29 cellular contexts compared by ENCODE assay signal in the genomic region with DNA sequence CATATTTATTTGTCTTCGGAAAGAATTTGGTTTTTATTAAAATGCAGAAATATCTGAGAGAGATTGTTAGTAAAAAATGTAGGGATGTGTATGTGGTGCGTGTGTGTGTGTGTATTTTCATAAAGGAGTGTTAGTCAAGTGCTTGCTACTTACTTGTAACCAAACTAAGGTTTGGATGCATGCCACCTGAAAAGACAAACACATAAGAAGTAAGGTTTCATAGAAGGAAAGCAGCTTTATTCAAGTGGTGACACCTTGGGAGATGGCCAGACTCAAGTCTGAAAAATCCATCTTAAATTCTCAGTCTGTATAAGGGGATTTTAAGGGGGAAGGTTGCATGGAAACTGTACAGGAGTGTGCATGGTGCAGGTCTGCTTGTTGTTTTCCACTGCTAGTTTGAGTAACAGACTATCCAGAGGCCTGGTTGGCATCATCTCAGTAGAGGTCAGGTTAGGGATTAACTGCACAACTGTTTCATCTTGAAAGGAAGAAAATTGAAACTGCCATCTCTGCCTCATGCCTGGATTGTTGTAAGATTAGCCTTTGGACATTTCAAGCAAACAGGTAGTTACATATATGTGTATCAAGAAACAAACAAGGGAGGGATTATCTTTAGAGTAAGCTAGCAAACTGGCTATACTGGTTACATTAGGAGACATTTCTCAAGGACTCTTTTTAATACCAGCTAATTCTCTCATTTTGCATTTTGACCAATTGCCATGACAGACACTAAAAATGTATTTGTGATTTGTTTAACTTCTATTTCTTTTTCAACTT.
"Had no signal": no experiment of that assay in that cellular context is flagged by ENCODE, and none has a peak within 500 bp of the region (broad histone marks: within the 10 kb centered on the region; RNA-seq: fewer than 3 reads in every experiment).

No MANE protein-coding gene starts in this region.

- H3K27me3 Mint-ChIP-seq: activated CD4-positive, alpha-beta T cell treated with anti-CD3 and anti-CD28 coated beads for 36 hours; activated CD8-positive, alpha-beta memory T cell treated with anti-CD3 and anti-CD28 coated beads, Interleukin-2, amount 10 ng/mL, durations not matched to agents 7 days and 5 days; activated naive CD4-positive, alpha-beta T cell treated with anti-CD3 and anti-CD28 coated beads, Interleukin-2, amount 50 U/mL, for 24 hours; activated naive CD8-positive, alpha-beta T cell treated with anti-CD3 and anti-CD28 coated beads, Interleukin-2, amount 50 U/mL, for 24 hours; dendritic cell treated with granulocyte-macrophage colony-stimulating factor and Interleukin-4, amounts not matched to agents 40 ng/mL and 50 ng/mL, for 4 days; natural killer cell treated with Interleukin-12 subunit alpha and Interleukin-12 subunit beta and Interleukin-15 and Interleukin-18, amount 100 ng/mL, for 72 hours; stimulated activated naive CD8-positive, alpha-beta T cell treated with anti-CD3 and anti-CD28 coated beads, Interleukin-15, Interleukin-2, amounts not matched to agents 100 ng/mL and 50 ng/mL, for 24 hours had no signal

- DNase-seq: activated CD4-positive, alpha-beta T cell treated with anti-CD3 and anti-CD28 coated beads for 36 hours; activated CD4-positive, CD25-positive, alpha-beta regulatory T cell; activated CD8-positive, alpha-beta memory T cell treated with anti-CD3 and anti-CD28 coated beads, Interleukin-2, amount 10 ng/mL, durations not matched to agents 7 days and 5 days; activated CD8-positive, alpha-beta T cell treated with anti-CD3 and anti-CD28 coated beads, Interleukin-2, amount 10 ng/mL, durations not matched to agents 7 days and 5 days; activated naive CD8-positive, alpha-beta T cell treated with anti-CD3 and anti-CD28 coated beads, Interleukin-2, amount 50 U/mL, for 24 hours; activated T-cell treated with anti-CD3 and anti-CD28 coated beads, Interleukin-2, amount 50 U/mL, for 48 hours; central memory CD4-positive, alpha-beta T cell; endodermal cell; islet precursor cell; left ventricle myocardium inferior; mucosa of descending colon; retina; sigmoid colon; small intestine; stimulated activated CD4-positive, alpha-beta T cell treated with anti-CD3 and anti-CD28 coated beads, Interleukin-4, amount 100 ng/mL, for 24 hours; substantia nigra; upper lobe of left lung had no signal

- H3K27ac ChIP-seq: breast epithelium, gastroesophageal sphincter, hepatocyte, left ventricle myocardium inferior, neutrophil, upper lobe of left lung, vagina had no signal

- H3K4me3 Mint-ChIP-seq: activated CD4-positive, alpha-beta T cell treated with anti-CD3 and anti-CD28 coated beads for 36 hours; activated CD8-positive, alpha-beta memory T cell treated with anti-CD3 and anti-CD28 coated beads, Interleukin-2, amount 10 ng/mL, durations not matched to agents 7 days and 5 days; activated CD8-positive, alpha-beta T cell treated with anti-CD3 and anti-CD28 coated beads, Interleukin-2, amount 10 ng/mL, durations not matched to agents 7 days and 5 days; activated naive CD4-positive, alpha-beta T cell treated with anti-CD3 and anti-CD28 coated beads, Interleukin-2, amount 50 U/mL, for 24 hours; activated naive CD8-positive, alpha-beta T cell treated with anti-CD3 and anti-CD28 coated beads, Interleukin-2, amount 50 U/mL, for 24 hours; dendritic cell treated with granulocyte-macrophage colony-stimulating factor and Interleukin-4, amounts not matched to agents 40 ng/mL and 50 ng/mL, for 4 days; endodermal cell; natural killer cell treated with Interleukin-12 subunit alpha and Interleukin-12 subunit beta and Interleukin-15 and Interleukin-18, amount 100 ng/mL, for 72 hours; stimulated activated effector memory CD8-positive, alpha-beta T cell treated with anti-CD3 and anti-CD28 coated beads, Interleukin-12 subunit alpha, Interleukin-12 subunit beta, amount 100 ng/mL, for 72 hours; stimulated activated naive CD8-positive, alpha-beta T cell treated with anti-CD3 and anti-CD28 coated beads, Interleukin-15, Interleukin-2, amounts not matched to agents 100 ng/mL and 50 ng/mL, for 24 hours; T-helper 2 cell treated with Interferon-gamma antibody and Interleukin-4, amounts not matched to agents 5 μg/mL and 100 μg/mL, for 36 hours had no signal

- H3K36me3 Mint-ChIP-seq: activated CD8-positive, alpha-beta memory T cell treated with anti-CD3 and anti-CD28 coated beads, Interleukin-2, amount 10 ng/mL, durations not matched to agents 7 days and 5 days; activated naive CD4-positive, alpha-beta T cell treated with anti-CD3 and anti-CD28 coated beads, Interleukin-2, amount 50 U/mL, for 24 hours; stimulated activated effector memory CD8-positive, alpha-beta T cell treated with anti-CD3 and anti-CD28 coated beads, Interleukin-12 subunit alpha, Interleukin-12 subunit beta, amount 100 ng/mL, for 72 hours had no signal

- H3K27ac Mint-ChIP-seq: activated CD4-positive, alpha-beta T cell treated with anti-CD3 and anti-CD28 coated beads for 36 hours; activated CD8-positive, alpha-beta memory T cell treated with anti-CD3 and anti-CD28 coated beads, Interleukin-2, amount 10 ng/mL, durations not matched to agents 7 days and 5 days; activated CD8-positive, alpha-beta T cell treated with anti-CD3 and anti-CD28 coated beads, Interleukin-2, amount 10 ng/mL, durations not matched to agents 7 days and 5 days; activated naive CD4-positive, alpha-beta T cell treated with anti-CD3 and anti-CD28 coated beads, Interleukin-2, amount 50 U/mL, for 24 hours; activated naive CD8-positive, alpha-beta T cell treated with anti-CD3 and anti-CD28 coated beads, Interleukin-2, amount 50 U/mL, for 24 hours; activated T-helper 2 cell treated with anti-CD3 and anti-CD28 coated beads, Interferon-gamma antibody, Interleukin-2, Interleukin-4, amounts not matched to agents 10 μg/mL and 5 μg/mL and 100 μg/mL, durations not matched to agents 14 hours and 24 hours and 36 hours; dendritic cell treated with granulocyte-macrophage colony-stimulating factor and Interleukin-4, amounts not matched to agents 40 ng/mL and 50 ng/mL, for 4 days; endodermal cell; natural killer cell treated with Interleukin-12 subunit alpha and Interleukin-12 subunit beta and Interleukin-15 and Interleukin-18, amount 100 ng/mL, for 72 hours; stimulated activated effector memory CD8-positive, alpha-beta T cell treated with anti-CD3 and anti-CD28 coated beads, Interleukin-12 subunit alpha, Interleukin-12 subunit beta, amount 100 ng/mL, for 72 hours; stimulated activated naive CD8-positive, alpha-beta T cell treated with anti-CD3 and anti-CD28 coated beads, Interleukin-15, Interleukin-2, amounts not matched to agents 100 ng/mL and 50 ng/mL, for 24 hours; T-helper 2 cell treated with Interferon-gamma antibody and Interleukin-4, amounts not matched to agents 5 μg/mL and 100 μg/mL, for 36 hours had no signal

- H3K4me1 Mint-ChIP-seq: activated CD4-positive, alpha-beta T cell treated with anti-CD3 and anti-CD28 coated beads for 36 hours; activated CD8-positive, alpha-beta memory T cell treated with anti-CD3 and anti-CD28 coated beads, Interleukin-2, amount 10 ng/mL, durations not matched to agents 7 days and 5 days; activated naive CD4-positive, alpha-beta T cell treated with anti-CD3 and anti-CD28 coated beads, Interleukin-2, amount 50 U/mL, for 24 hours; activated naive CD8-positive, alpha-beta T cell treated with anti-CD3 and anti-CD28 coated beads, Interleukin-2, amount 50 U/mL, for 24 hours; stimulated activated effector memory CD8-positive, alpha-beta T cell treated with anti-CD3 and anti-CD28 coated beads, Interleukin-12 subunit alpha, Interleukin-12 subunit beta, amount 100 ng/mL, for 72 hours had no signal

- H3K4me3 ChIP-seq: breast epithelium, gastroesophageal sphincter, hepatocyte, left ventricle myocardium inferior, mucosa of descending colon, sigmoid colon, upper lobe of left lung, vagina had no signal
